ENCODE assay signal across 14 cellular contexts in genomic region chr7:76349313-76349885, GRCh38.
"Had no signal": no experiment of that assay in that cellular context is flagged by ENCODE, and none has a peak within 500 bp of the region (broad histone marks: within the 10 kb centered on the region; RNA-seq: fewer than 3 reads in every experiment).

No MANE protein-coding gene starts in this region.

- H3K9me3 Mint-ChIP-seq: neural crest cell had no signal

- ATAC-seq: gastroesophageal sphincter, sciatic nerve had no signal

- H3K4me1 ChIP-seq: uterus had no signal

- H3K27me3 ChIP-seq: gastroesophageal sphincter, spleen, uterus had no signal

- H3K27ac ChIP-seq: gastroesophageal sphincter, uterus had no signal

- H3K4me3 Mint-ChIP-seq: endodermal cell, mesothelial cell of epicardium, neural crest cell had no signal

- H3K27ac Mint-ChIP-seq: endodermal cell, mesothelial cell of epicardium had no signal

- H3K4me3 ChIP-seq: gastroesophageal sphincter, lung, spleen, uterus had no signal

- H3K9me3 ChIP-seq: gastroesophageal sphincter, spleen, uterus had no signal

- H3K36me3 ChIP-seq: uterus had no signal

- DNase-seq: activated CD4-positive, CD25-positive, alpha-beta regulatory T cell treated with anti-CD3 and anti-CD28 coated beads, Interleukin-2, amount 50 U/mL, for 72 hours; activated CD8-positive, alpha-beta memory T cell treated with anti-CD3 and anti-CD28 coated beads for 24 hours; activated effector memory CD4-positive, alpha-beta T cell treated with Interleukin-2 at 50 U/mL for 16 hours; endodermal cell; erythroblast; spleen; SW 1271; T-helper 9 cell; uterus had no signal
